In genomic region chr2:196513796-196514526, GRCh38 we compare ENCODE assay signal across 18 cellular contexts.
DNase-seq lines count a peak whose midpoint lies in the region; ATAC-seq and TF ChIP-seq lines count a peak whose summit lies in the region.
"Had no signal": no experiment of that assay in that cellular context is flagged by ENCODE, and none has a peak within 500 bp of the region (broad histone marks: within the 10 kb centered on the region; RNA-seq: fewer than 3 reads in every experiment).

No MANE protein-coding gene starts in this region.

- no peak overlapping the region for H3K56ac ChIP-seq in H9 (ENCODE audit: insufficient read length, low read depth, low read length)

- H3K9me3 ChIP-seq in H9 (ENCODE audit: control insufficient read depth, low read depth, low read length): no peaks in the 10 kb centered on the region
- H3K9me3 ChIP-seq in ovary: no peaks in the 10 kb centered on the region
- H3K9me3 ChIP-seq: MG63 had no signal

- no peaks in the 10 kb centered on the region for H3K79me2 ChIP-seq in H9 (ENCODE audit: insufficient read depth, low read length)

- H3K9ac ChIP-seq in H9 (ENCODE audit: extremely low read depth, insufficient read length, low read length): no peak overlapping the region

- H2BK20ac ChIP-seq in H9 (ENCODE audit: low read depth, low read length, poor library complexity, severe bottlenecking): no peak overlapping the region

- no peaks in the 10 kb centered on the region for H3K4me1 Mint-ChIP-seq in activated CD4-positive, alpha-beta T cell treated with anti-CD3 and anti-CD28 coated beads, Interleukin-2, amount 10 ng/mL, durations not matched to agents 24 days and 14 days
- H3K4me1 Mint-ChIP-seq in H9 (peaks cover 5 to 13% of the 10 kb centered on the region in 2 experiments), glutamatergic neuron (ENCODE audit: low read depth, unreplicated experiment) (peaks cover 40% of the 10 kb centered on the region)
- no peaks in the 10 kb centered on the region for H3K4me1 Mint-ChIP-seq in stimulated activated memory B cell treated with anti-CD40 and anti-IgM and Interleukin-4, amounts not matched to agents 10 μg/mL and 1 μg/mL and 100 μg/mL, for 72 hours
- H3K4me1 Mint-ChIP-seq: B cell, CD14-positive monocyte had no signal

- H2BK12ac ChIP-seq in H9 (ENCODE audit: insufficient read length, low read depth, low read length): no peak overlapping the region

- TF ChIP-seq CTCF in H9 (conservative IDR thresholded peaks at IDR 0.05) (no peak), glutamatergic neuron (IDR thresholded peaks at IDR 0.05; ENCODE audit: partially characterized antibody, unreplicated experiment) (no peak), ovary (IDR thresholded peaks at IDR 0.05) (no peak)

- no peak overlapping the region for H2BK5ac ChIP-seq in H9 (ENCODE audit: insufficient read length, low read length)

- no peak overlapping the region for H3K14ac ChIP-seq in H9 (ENCODE audit: insufficient read depth, low read length)

- no peak overlapping the region for H2BK120ac ChIP-seq in H9 (ENCODE audit: low read depth, low read length, poor library complexity, severe bottlenecking)

- no peak for TF ChIP-seq EP300 in ovary (IDR thresholded peaks at IDR 0.05)

- no peak overlapping the region for H3K18ac ChIP-seq in H9 (ENCODE audit: insufficient read length, low read depth, low read length)

- H3T11ph ChIP-seq in H9 (ENCODE audit: low read length): no peak overlapping the region

- no peak overlapping the region for H3K4me3 ChIP-seq in ovary
- H3K4me3 ChIP-seq: GM23338, MG63 had no signal

- H3K4me1 ChIP-seq in H9 (ENCODE audit: insufficient read depth, low read length) (no peaks in the 10 kb centered on the region; the same call in 1 of the 2 replicates), ovary (ENCODE audit: insufficient read depth) (no peaks in the 10 kb centered on the region)

- peaks cover 4% of the 10 kb centered on the region for H3K23me2 ChIP-seq in H9 (ENCODE audit: insufficient read length, low read depth, low read length, poor library complexity, severe bottlenecking)

- no peak overlapping the region for H3K4me3 Mint-ChIP-seq in activated CD4-positive, alpha-beta T cell treated with anti-CD3 and anti-CD28 coated beads, Interleukin-2, amount 10 ng/mL, durations not matched to agents 24 days and 14 days
- H3K4me3 Mint-ChIP-seq in H9 (no peak overlapping the region), glutamatergic neuron (ENCODE audit: unreplicated experiment) (no peak overlapping the region)
- no peak overlapping the region for H3K4me3 Mint-ChIP-seq in stimulated activated memory B cell treated with anti-CD40 and anti-IgM and Interleukin-4, amounts not matched to agents 10 μg/mL and 1 μg/mL and 100 μg/mL, for 72 hours
- H3K4me3 Mint-ChIP-seq: B cell, CD14-positive monocyte, GM23338 had no signal

- H3K4ac ChIP-seq in H9 (ENCODE audit: low read depth, low read length): no peak overlapping the region

- H3K27me3 ChIP-seq in H9 (ENCODE audit: insufficient read depth, low read length): no peaks in the 10 kb centered on the region
- H3K27me3 ChIP-seq in ovary: no peaks in the 10 kb centered on the region
- H3K27me3 ChIP-seq: MG63 had no signal

- H3K36me3 Mint-ChIP-seq in activated CD4-positive, alpha-beta T cell treated with anti-CD3 and anti-CD28 coated beads, Interleukin-2, amount 10 ng/mL, durations not matched to agents 24 days and 14 days (ENCODE audit: low read depth): no peaks in the 10 kb centered on the region
- H3K36me3 Mint-ChIP-seq in H9 (ENCODE audit: insufficient read depth in 1 of 3, low read depth in 3 of 3) (no peaks in the 10 kb centered on the region), glutamatergic neuron (ENCODE audit: unreplicated experiment) (no peaks in the 10 kb centered on the region)
- H3K36me3 Mint-ChIP-seq in stimulated activated memory B cell treated with anti-CD40 and anti-IgM and Interleukin-4, amounts not matched to agents 10 μg/mL and 1 μg/mL and 100 μg/mL, for 72 hours: no peaks in the 10 kb centered on the region
- H3K36me3 Mint-ChIP-seq: CD14-positive monocyte had no signal

- H3K36me3 ChIP-seq in ovary: no peaks in the 10 kb centered on the region
- H3K36me3 ChIP-seq: MG63 had no signal

- no peak overlapping the region for H4K91ac ChIP-seq in H9 (ENCODE audit: insufficient read length, low read depth, low read length)

- H3K27ac ChIP-seq in H9 (ENCODE audit: insufficient read length, low read depth, low read length): no peak overlapping the region
- no peak overlapping the region for H3K27ac ChIP-seq in ovary

- H3K4me2 ChIP-seq in H9 (ENCODE audit: insufficient read depth, insufficient read length, low read length): no peak overlapping the region
- H3K4me2 ChIP-seq: GM23338 had no signal

- no peaks in the 10 kb centered on the region for H3K9me3 Mint-ChIP-seq in activated CD4-positive, alpha-beta T cell treated with anti-CD3 and anti-CD28 coated beads, Interleukin-2, amount 10 ng/mL, durations not matched to agents 24 days and 14 days
- H3K9me3 Mint-ChIP-seq in H9 (no peaks in the 10 kb centered on the region), glutamatergic neuron (ENCODE audit: unreplicated experiment) (peaks cover 10% of the 10 kb centered on the region)
- H3K9me3 Mint-ChIP-seq in stimulated activated memory B cell treated with anti-CD40 and anti-IgM and Interleukin-4, amounts not matched to agents 10 μg/mL and 1 μg/mL and 100 μg/mL, for 72 hours: no peaks in the 10 kb centered on the region
- H3K9me3 Mint-ChIP-seq: CD14-positive monocyte, GM23338 had no signal

- H3K27me3 Mint-ChIP-seq in activated CD4-positive, alpha-beta T cell treated with anti-CD3 and anti-CD28 coated beads, Interleukin-2, amount 10 ng/mL, durations not matched to agents 24 days and 14 days: peaks cover 19% of the 10 kb centered on the region
- H3K27me3 Mint-ChIP-seq in H9 (ENCODE audit: low read depth) (no peaks in the 10 kb centered on the region; the same call in 1 of the 2 replicates), glutamatergic neuron (ENCODE audit: unreplicated experiment) (peaks cover 10% of the 10 kb centered on the region)
- peaks cover 7% of the 10 kb centered on the region for H3K27me3 Mint-ChIP-seq in stimulated activated memory B cell treated with anti-CD40 and anti-IgM and Interleukin-4, amounts not matched to agents 10 μg/mL and 1 μg/mL and 100 μg/mL, for 72 hours

- H4K5ac ChIP-seq in H9 (ENCODE audit: insufficient read length, low read depth, low read length): no peak overlapping the region

- no peak overlapping the region for H3K23ac ChIP-seq in H9 (ENCODE audit: insufficient read length, low read depth, low read length)

- intact Hi-C loops in activated CD4-positive, alpha-beta T cell treated with anti-CD3 and anti-CD28 coated beads, Interleukin-2, amount 10 ng/mL, durations not matched to agents 24 days and 14 days (cut with micrococcal nuclease): no loop called here
- intact Hi-C loops in ovary (cut with DNase I): no loop called here

- H2BK15ac ChIP-seq in H9 (ENCODE audit: low read depth, low read length): no peak overlapping the region

- ATAC-seq in stimulated activated memory B cell treated with anti-CD40 and anti-IgM and Interleukin-4, amounts not matched to agents 10 μg/mL and 1 μg/mL and 100 μg/mL, for 72 hours: peak; percentile 5
- ATAC-seq in HG02623 (IDR thresholded peaks at IDR 0.05; ENCODE audit: unreplicated experiment) (no peak), GM18519 (IDR thresholded peaks at IDR 0.05; ENCODE audit: low FRiP score, unreplicated experiment) (no peak)
- ATAC-seq: GM23338, HCT116 had no signal

- no peak overlapping the region for H4K8ac ChIP-seq in H9 (replicated peaks; ENCODE audit: insufficient read length, low read depth, low read length)

- no peaks in the 10 kb centered on the region for H3K79me1 ChIP-seq in H9 (ENCODE audit: insufficient read depth, low read depth, low read length, poor library complexity, severe bottlenecking)

- H2AK5ac ChIP-seq in H9 (ENCODE audit: insufficient read length, low read length): no peak overlapping the region

- no peak overlapping the region for H3K27ac Mint-ChIP-seq in activated CD4-positive, alpha-beta T cell treated with anti-CD3 and anti-CD28 coated beads, Interleukin-2, amount 10 ng/mL, durations not matched to agents 24 days and 14 days
- peak overlapping the region in 2 of 3 experiments; percentile 48 to 66; a peak in 1 of 7 replicates for H3K27ac Mint-ChIP-seq in H9
- H3K27ac Mint-ChIP-seq in glutamatergic neuron (ENCODE audit: unreplicated experiment): peak overlapping the region; percentile 52
- no peak overlapping the region for H3K27ac Mint-ChIP-seq in stimulated activated memory B cell treated with anti-CD40 and anti-IgM and Interleukin-4, amounts not matched to agents 10 μg/mL and 1 μg/mL and 100 μg/mL, for 72 hours
- H3K27ac Mint-ChIP-seq: B cell, CD14-positive monocyte, GM23338 had no signal

- H4K20me1 ChIP-seq in H9 (ENCODE audit: control insufficient read depth, insufficient read depth, insufficient read length): no peaks in the 10 kb centered on the region

- no peak for TF ChIP-seq POLR2A in ovary (IDR thresholded peaks at IDR 0.05)

- H2AFZ ChIP-seq in H9 (ENCODE audit: low read length): no peak overlapping the region
- H2AFZ ChIP-seq: GM23338 had no signal

- DNase-seq in activated CD4-positive, alpha-beta T cell treated with anti-CD3 and anti-CD28 coated beads, Interleukin-2, amount 10 ng/mL, durations not matched to agents 24 days and 14 days: peak; percentile 45
- DNase-seq in activated CD4-positive, alpha-beta T cell treated with anti-CD3 and anti-CD28 coated beads for 48 hours: no peak
- DNase-seq in H9 (no peak), glutamatergic neuron (no peak), ovary (no peak)
- DNase-seq: MG63; NCI-H1417; NCI-H1694 treated with DMSO at 0.1 percent for 48 hours; NCI-H2081 treated with DMSO at 0.1 percent for 48 hours; NCI-H2171 treated with DMSO at 0.1 percent for 48 hours; NK-92 treated with Interleukin-12 subunit alpha and Interleukin-12 subunit beta, amount 100 ng/mL, for 24 hours had no signal

- no CpG with 5 or more reads among the region's 11 CpGs for WGBS in H9 (ENCODE audit: extremely low coverage, insufficient read length, low lambda C conversion rate)
- 91 to 92% (median 92%) methylated on average over 11 of the region's 11 CpGs for WGBS in ovary, 3 donors

Comparison
In these comparisons a context has a peak if more than half of its experiments do, and no peak if none do; other contexts are left out.
1. H3K27ac Mint-ChIP-seq: peak in H9 (2 of 3) and glutamatergic neuron (single experiment); none in activated CD4-positive, alpha-beta T cell treated with anti-CD3 and anti-CD28 coated beads, Interleukin-2, amount 10 ng/mL, durations not matched to agents 24 days and 14 days (single experiment) and stimulated activated memory B cell treated with anti-CD40 and anti-IgM and Interleukin-4, amounts not matched to agents 10 μg/mL and 1 μg/mL and 100 μg/mL, for 72 hours (single experiment).